In the genomic region with DNA sequence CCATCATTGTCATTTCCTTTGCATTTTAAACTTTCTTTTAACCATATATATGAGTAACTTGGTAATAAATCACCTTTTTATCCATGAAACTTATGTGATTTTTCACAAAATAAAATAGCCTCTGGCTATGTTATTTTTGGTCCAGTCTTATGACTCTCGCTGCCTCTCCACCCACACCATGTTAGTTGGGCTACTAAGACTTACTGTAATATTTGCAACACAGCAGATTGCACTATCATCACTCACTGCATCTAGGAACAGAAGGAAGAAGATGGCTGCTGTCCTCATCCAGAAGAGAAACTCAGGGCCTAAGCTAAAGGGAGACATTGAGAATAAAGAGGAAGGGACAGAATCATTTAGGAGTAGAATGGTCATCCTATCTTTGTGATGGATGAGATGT, we compare ENCODE assay signal across 24 cellular contexts. TPM values are rescaled to one million over a fixed set of nuclear protein-coding genes. Genes with fewer than 3 reads are reported as not detected.
"Had no signal": no experiment of that assay in that cellular context is flagged by ENCODE, and none has a peak within 500 bp of the region (broad histone marks: within the 10 kb centered on the region; RNA-seq: fewer than 3 reads in every experiment).

No MANE protein-coding gene starts in this region.

- H3K36me3 ChIP-seq: MG63 had no signal

- H3K4me1 ChIP-seq: SJSA1 had no signal

- ATAC-seq: HepG2 had no signal

- H3K9me3 ChIP-seq: MG63, SJSA1 had no signal

- H3K4me3 ChIP-seq: MG63, SJSA1, SK-N-MC had no signal

- H3K27ac ChIP-seq: SJSA1, SK-N-MC had no signal

- DNase-seq: IMR-90, Karpas-422, KG1, MG63, NCI-H1092, NCI-H1105 treated with DMSO at 0.1 percent for 48 hours, NCI-H1417 treated with DMSO at 0.1 percent for 48 hours, NCI-H146, NCI-H1694 treated with DMSO at 0.1 percent for 48 hours, NCI-H1930, NCI-H2081, NCI-H2171, NCI-H226, NCI-H446, NCI-H510A, NCI-H524 treated with DMSO at 0.1 percent for 48 hours, NCI-H69, NCI-H774, Right ventricle myocardium superior, RPMI8226, SIG-M5 had no signal

RNA-seq across cellular contexts. Expression of a gene that starts 12.6 kb away (rescaled TPM):
- total RNA-seq: IMR-90, SJSA1 had no signal
